12 cellular contexts compared by ENCODE assay signal in genomic region chr7:18151419-18151818, GRCh38.
DNase-seq lines count a peak whose midpoint lies in the region; ATAC-seq, FAIRE-seq and TF ChIP-seq lines count a peak whose summit lies in the region.
"Had no signal": no experiment of that assay in that cellular context is flagged by ENCODE, and none has a peak within 500 bp of the region (broad histone marks: within the 10 kb centered on the region; RNA-seq: fewer than 3 reads in every experiment).

No MANE protein-coding gene starts in this region.

- H3K79me2 ChIP-seq in OCI-LY3 (ENCODE audit: low read length): no peaks in the 10 kb centered on the region
- H3K79me2 ChIP-seq in H1 (ENCODE audit: control insufficient read depth in 1 of 2, insufficient read depth in 2 of 2, low read length in 2 of 2): no peaks in the 10 kb centered on the region

- no peak for TF ChIP-seq RAD21 in H1 (IDR thresholded peaks at IDR 0.05 in 1 of 2, conservative IDR thresholded peaks at IDR 0.05 in 1 of 2; ENCODE audit: low read depth in 2 of 2, low read length in 2 of 2)

- CTCF ChIA-PET in HEK293T (lab: Yijun Ruan, JAX) (no interaction called here), H1 (lab: Charles Lee; ENCODE audit: partially characterized antibody) (interaction anchor here (0.6 to 2.1 kb wide), 8 partner anchors 11 to 1658 kb away, joined by 3 to 6 read pairs (median 4); no protein-coding TSS in a partner anchor)

- H4K20me1 ChIP-seq in OCI-LY3 (ENCODE audit: insufficient read depth, low read length) (no peaks in the 10 kb centered on the region), H1 (replicated peaks in 1 of 2; ENCODE audit: control insufficient read depth in 1 of 2, insufficient read depth in 2 of 2, low read length in 2 of 2) (no peaks in the 10 kb centered on the region)

- peaks cover 5% of the 10 kb centered on the region; the same call in 1 of the 2 replicates for H3K4me1 ChIP-seq in OCI-LY3 (ENCODE audit: low read length)
- no peaks in the 10 kb centered on the region for H3K4me1 ChIP-seq in H1 (replicated peaks in 1 of 4; ENCODE audit: control insufficient read depth in 3 of 4, insufficient read depth in 4 of 4, low read length in 3 of 4)
- H3K4me1 ChIP-seq in ascending aorta: no peaks in the 10 kb centered on the region

- H3K4me3 ChIP-seq in OCI-LY3 (ENCODE audit: low read length) (no peak overlapping the region), H1 (ENCODE audit: extremely low read depth in 1 of 4, insufficient read depth in 2 of 4, low read depth in 3 of 4, low read length in 4 of 4) (no peak overlapping the region), ascending aorta (no peak overlapping the region)

- peak; percentile 7 for DNase-seq in COR-L47 (lab: John Stamatoyannopoulos, UW)
- DNase-seq in HEK293T (ENCODE audit: extremely low spot score): peak; percentile 7
- no peak for DNase-seq in H1 (ENCODE audit: low read depth in 1 of 2, low spot score in 2 of 2)
- no peak for DNase-seq in activated CD8-positive, alpha-beta memory T cell treated with anti-CD3 and anti-CD28 coated beads for 24 hours
- DNase-seq in ascending aorta (ENCODE audit: low spot score in 2 of 2): no peak
- no peak for DNase-seq in activated naive CD4-positive, alpha-beta T cell treated with anti-CD3 and anti-CD28 coated beads, Interleukin-2, amount 50 U/mL, for 16 hours
- DNase-seq: activated CD8-positive, alpha-beta T cell treated with anti-CD3 and anti-CD28 coated beads for 36 hours; activated naive CD4-positive, alpha-beta T cell treated with Interleukin-2 at 50 U/mL for 16 hours; mammary epithelial cell had no signal

- no peaks in the 10 kb centered on the region for H3K9me3 ChIP-seq in OCI-LY3 (ENCODE audit: insufficient read depth, low read length)
- no peaks in the 10 kb centered on the region for H3K9me3 ChIP-seq in H1 (ENCODE audit: insufficient read depth in 2 of 2, low read depth in 1 of 2, low read length in 1 of 2)
- no peaks in the 10 kb centered on the region for H3K9me3 ChIP-seq in ascending aorta

- no peak overlapping the region for H2BK12ac ChIP-seq in H1 (ENCODE audit: low read depth, low read length)

- H3K4ac ChIP-seq in H1 (replicated peaks; ENCODE audit: insufficient read length, low read depth, low read length): no peak overlapping the region

- ATAC-seq in HG03460 (IDR thresholded peaks at IDR 0.05; ENCODE audit: unreplicated experiment): no peak
- ATAC-seq: activated CD8-positive, alpha-beta T cell treated with anti-CD3 and anti-CD28 coated beads for 36 hours had no signal

- H3K79me1 ChIP-seq in H1 (ENCODE audit: low read depth, low read length): no peaks in the 10 kb centered on the region

- no peak overlapping the region for H2AK5ac ChIP-seq in H1 (ENCODE audit: low read depth, low read length)

- H3K23ac ChIP-seq in H1 (ENCODE audit: insufficient read length): no peak overlapping the region

- TF ChIP-seq CTCF in OCI-LY3 (IDR thresholded peaks at IDR 0.05; ENCODE audit: low read depth, low read length) (no peak), H1 (IDR thresholded peaks at IDR 0.05; ENCODE audit: control extremely low read depth in 1 of 3, insufficient read depth in 1 of 3, low read depth in 1 of 3, low read length in 3 of 3) (no peak), ascending aorta (IDR thresholded peaks at IDR 0.05) (no peak)

- H3K56ac ChIP-seq in H1 (replicated peaks; ENCODE audit: insufficient read length, low read depth, low read length): no peak overlapping the region

- 100% methylated on average over 1 of the region's 1 CpG; no CpG with 5 or more reads in 1 of the 2 experiments for WGBS in H1 (ENCODE audit: extremely low coverage in 1 of 2, insufficient coverage in 1 of 2, insufficient read length in 1 of 2, insufficient replicate concordance in 2 of 2, low coverage in 1 of 2, low lambda C conversion rate in 2 of 2, missing lambda C conversion rate in 1 of 2), 2 experiments

- TF ChIP-seq POLR2A in H1 (IDR thresholded peaks at IDR 0.05; ENCODE audit: control extremely low read depth in 1 of 2, low read depth in 2 of 2, low read length in 2 of 2): no peak

- no peaks in the 10 kb centered on the region for H3K23me2 ChIP-seq in H1 (ENCODE audit: low read depth, low read length)

- intact Hi-C loops in ascending aorta (cut with DNase I): no loop called here

- H3K14ac ChIP-seq in H1 (ENCODE audit: insufficient read length): no peak overlapping the region

- peak overlapping the region; percentile 46; the same call in 1 of the 2 replicates for H2AFZ ChIP-seq in OCI-LY3 (ENCODE audit: low read depth, low read length)
- H2AFZ ChIP-seq in H1 (ENCODE audit: low read length): peak overlapping the region; percentile 41; the same call in 1 of the 2 replicates

- no peak overlapping the region for H2BK15ac ChIP-seq in H1 (ENCODE audit: low read length)

- no peak overlapping the region for H4K5ac ChIP-seq in H1 (ENCODE audit: insufficient read length, low read depth, low read length)

- H3K36me3 ChIP-seq in OCI-LY3 (replicated peaks; ENCODE audit: low read depth, low read length) (no peaks in the 10 kb centered on the region), H1 (ENCODE audit: control insufficient read depth in 2 of 4, insufficient read depth in 4 of 4, low read length in 3 of 4) (no peaks in the 10 kb centered on the region), ascending aorta (no peaks in the 10 kb centered on the region)

- H3K27ac ChIP-seq in OCI-LY3 (ENCODE audit: low read length) (no peak overlapping the region), H1 (ENCODE audit: low read depth, low read length) (no peak overlapping the region), ascending aorta (no peak overlapping the region)
- H3K27ac ChIP-seq: epithelial cell of prostate had no signal

- FAIRE-seq in H1 (lab: Jason Lieb, UNC): no peak

- no peak overlapping the region for H3K4me2 ChIP-seq in OCI-LY3 (ENCODE audit: low read length)
- no peak overlapping the region for H3K4me2 ChIP-seq in H1 (ENCODE audit: insufficient read depth in 1 of 2, low read depth in 2 of 2, low read length in 2 of 2)

- no peaks in the 10 kb centered on the region for H3K27me3 ChIP-seq in OCI-LY3 (ENCODE audit: low read depth, low read length)
- H3K27me3 ChIP-seq in H1 (replicated peaks in 1 of 4; ENCODE audit: control insufficient read depth in 3 of 4, extremely low read depth in 1 of 4, insufficient read depth in 3 of 4, low read length in 3 of 4): no peaks in the 10 kb centered on the region
- no peaks in the 10 kb centered on the region for H3K27me3 ChIP-seq in ascending aorta

- no peak overlapping the region for H2BK20ac ChIP-seq in H1 (ENCODE audit: low read length)

- TF ChIP-seq EP300 in H1 (IDR thresholded peaks at IDR 0.05; ENCODE audit: borderline replicate concordance in 1 of 2, low read depth in 2 of 2, low read length in 2 of 2): no peak

- H3K9ac ChIP-seq in OCI-LY3 (ENCODE audit: low read length) (no peak overlapping the region), H1 (replicated peaks in 1 of 4; ENCODE audit: extremely low read depth in 1 of 4, low read depth in 3 of 4, low read length in 3 of 4) (no peak overlapping the region)

- POLR2A ChIA-PET in HEK293T (lab: Yijun Ruan, JAX) (no interaction called here), H1 (lab: Charles Lee; ENCODE audit: partially characterized antibody) (interaction anchor here (0.6 kb wide), 1 partner anchor 120 kb away, joined by 3 read pairs; no protein-coding TSS in a partner anchor)

- no peak overlapping the region for H4K91ac ChIP-seq in H1 (replicated peaks; ENCODE audit: insufficient read length, low read length)

- H4K8ac ChIP-seq in H1 (ENCODE audit: extremely low read depth, insufficient read depth, low read length): no peak overlapping the region

- H2BK120ac ChIP-seq in H1 (replicated peaks; ENCODE audit: low read depth, low read length): no peak overlapping the region

- H2BK5ac ChIP-seq in H1 (ENCODE audit: low read depth, low read length): no peak overlapping the region

- no peak overlapping the region for H3K18ac ChIP-seq in H1 (ENCODE audit: extremely low read depth, low read length)

TF ChIP-seq in HEK293T, 16 proteins besides CTCF, POLR2A, EP300 and RAD21 (continues in another document):
- TF ChIP-seq LEF1 (IDR thresholded peaks at IDR 0.05; ENCODE audit: borderline replicate concordance) (no peak), NFRKB (IDR thresholded peaks at IDR 0.05) (no peak), BHLHE40 (IDR thresholded peaks at IDR 0.05; ENCODE audit: borderline replicate concordance) (no peak), HDGF (IDR thresholded peaks at IDR 0.05; ENCODE audit: borderline replicate concordance) (no peak), TARDBP (IDR thresholded peaks at IDR 0.05) (no peak), PKNOX1 (IDR thresholded peaks at IDR 0.05) (no peak), CTBP1 (IDR thresholded peaks at IDR 0.05; ENCODE audit: borderline replicate concordance) (no peak), SP1 (IDR thresholded peaks at IDR 0.05) (no peak), SUZ12 (IDR thresholded peaks at IDR 0.05) (no peak)

TF ChIP-seq in H1, 55 proteins besides CTCF, POLR2A, EP300 and RAD21:
- TF ChIP-seq CREB1 (IDR thresholded peaks at IDR 0.05) (no peak), CEBPB (IDR thresholded peaks at IDR 0.05; ENCODE audit: low read depth, low read length) (no peak), CHD1 (IDR thresholded peaks at IDR 0.05; ENCODE audit: low read depth, low read length) (no peak), JUN (IDR thresholded peaks at IDR 0.05; ENCODE audit: low read depth, low read length) (no peak), SP2 (IDR thresholded peaks at IDR 0.05; ENCODE audit: low read length) (peak; percentile 40; the same call in 1 of the 2 replicates), RFX5 (IDR thresholded peaks at IDR 0.05; ENCODE audit: borderline replicate concordance, low read depth, low read length) (no peak)

Comparison
In these comparisons a context has a peak if more than half of its experiments do, and no peak if none do; other contexts are left out.
1. DNase-seq: peak in COR-L47 (single experiment) and HEK293T (single experiment); none in H1 (0 of 2), activated CD8-positive, alpha-beta memory T cell treated with anti-CD3 and anti-CD28 coated beads for 24 hours (single experiment), ascending aorta (0 of 2) and activated naive CD4-positive, alpha-beta T cell treated with anti-CD3 and anti-CD28 coated beads, Interleukin-2, amount 50 U/mL, for 16 hours (single experiment).